ENCODE assay signal across 9 cellular contexts in genomic region chr12:89333564-89334252, GRCh38. TPM values are rescaled to one million over a fixed set of nuclear protein-coding genes. Genes with fewer than 3 reads are reported as not detected.
A peak's percentile ranks its signal among the peaks of the same experiment; 100 is the strongest.
DNase-seq lines count a peak whose midpoint lies in the region; ATAC-seq and TF ChIP-seq lines count a peak whose summit lies in the region.
"Had no signal": no experiment of that assay in that cellular context is flagged by ENCODE, and none has a peak within 500 bp of the region (broad histone marks: within the 10 kb centered on the region; RNA-seq: fewer than 3 reads in every experiment).

No MANE protein-coding gene starts in this region.

- no peak for TF ChIP-seq POLR2A in heart left ventricle (IDR thresholded peaks at IDR 0.05)

- POLR2A ChIA-PET in CD4-positive, alpha-beta T cell (lab: Charles Lee): no interaction called here

- H3K27me3 Mint-ChIP-seq in CD4-positive, alpha-beta T cell: no peaks in the 10 kb centered on the region

- H3K4me3 Mint-ChIP-seq in CD4-positive, alpha-beta T cell: no peak overlapping the region

- H3K4me1 ChIP-seq in heart left ventricle: peaks cover 0 to 27% (median 8%) of the 10 kb centered on the region in 12 donors

- H3K36me3 Mint-ChIP-seq in CD4-positive, alpha-beta T cell (ENCODE audit: low read depth): no peaks in the 10 kb centered on the region

- DNase-seq in CD4-positive, alpha-beta T cell: no peak
- DNase-seq in NOMO-1 treated with DMSO at 0.1 percent for 48 hours (lab: John Stamatoyannopoulos, UW; ENCODE audit: unreplicated experiment): peak; percentile 96
- DNase-seq in heart left ventricle: peak in 3 of 5 donors; percentile 35 to 45 (median 39)
- DNase-seq in cortex of kidney (lab: John Stamatoyannopoulos, UW): no peak
- DNase-seq in retina: no peak
- no peak for DNase-seq in ecto neural progenitor cell (ENCODE audit: low spot score)
- DNase-seq in NCI-H748 (lab: John Stamatoyannopoulos, UW; ENCODE audit: unreplicated experiment): no peak
- DNase-seq: PC-9 had no signal

- H3K9me3 ChIP-seq in CD4-positive, alpha-beta T cell (ENCODE audit: control insufficient read depth, low read length): peaks cover 9% of the 10 kb centered on the region
- H3K9me3 ChIP-seq in heart left ventricle: peaks cover 0 to 15% (median 9%) of the 10 kb centered on the region in 12 donors

- 56 to 72% (median 64%) methylated on average over 4 of the region's 4 CpGs for WGBS in heart left ventricle, 4 donors

- no peak overlapping the region for H3K4me3 ChIP-seq in heart left ventricle
- H3K4me3 ChIP-seq: PC-9 had no signal

- no peak overlapping the region for H3K27ac Mint-ChIP-seq in CD4-positive, alpha-beta T cell

- intact Hi-C loops in CD4-positive, alpha-beta T cell (cut with DNase I, micrococcal nuclease): no loop called here
- intact Hi-C loops in heart left ventricle (cut with DNase I): no loop called here

- peak; percentile 34 for ATAC-seq in CD4-positive, alpha-beta T cell (ENCODE audit: poor library complexity)
- peak; percentile 75 for ATAC-seq in GM21423 (IDR thresholded peaks at IDR 0.05; ENCODE audit: unreplicated experiment)
- peak in 3 of 4 donors; percentile 78 to 85 (median 80) for ATAC-seq in heart left ventricle

- TF ChIP-seq CTCF in CD4-positive, alpha-beta T cell (IDR thresholded peaks at IDR 0.05): no peak
- TF ChIP-seq CTCF in heart left ventricle (IDR thresholded peaks at IDR 0.05): no peak

- no peaks in the 10 kb centered on the region for H3K36me3 ChIP-seq in heart left ventricle

- CTCF ChIA-PET in CD4-positive, alpha-beta T cell (lab: Charles Lee): no interaction called here

- no peaks in the 10 kb centered on the region for H3K27me3 ChIP-seq in CD4-positive, alpha-beta T cell (ENCODE audit: control insufficient read depth, insufficient read depth, low read length)
- H3K27me3 ChIP-seq in heart left ventricle: no peaks in the 10 kb centered on the region

- no peak overlapping the region for H3K27ac ChIP-seq in CD4-positive, alpha-beta T cell (ENCODE audit: low read depth, low read length)
- H3K27ac ChIP-seq in heart left ventricle: peak overlapping the region in 7 of 12 donors; percentile 4 to 59 (median 36)
- H3K27ac ChIP-seq: PC-9 had no signal

- H3K4me1 Mint-ChIP-seq in CD4-positive, alpha-beta T cell (ENCODE audit: low read depth): peaks cover 12% of the 10 kb centered on the region

- H3K9me3 Mint-ChIP-seq in CD4-positive, alpha-beta T cell: peaks cover 15% of the 10 kb centered on the region

RNA-seq across cellular contexts. Expression of gene DUSP6, which starts 18.6 kb away (rescaled TPM):
- 10 to 100 TPM; 11.8 to 14.7 TPM for total RNA-seq in CD4-positive, alpha-beta T cell
- total RNA-seq in heart left ventricle: 10 to 100 TPM; 11.4 to 66.7 (median 24.5) TPM
- polyA plus RNA-seq in heart left ventricle: 10 to 100 TPM in 1 of 2 donors, 1 to 10 TPM in 1; 4.8 to 20.3 TPM

Comparison
In these comparisons a context has a peak if more than half of its experiments do, and no peak if none do; other contexts are left out.
1. DNase-seq: peak in NOMO-1 treated with DMSO at 0.1 percent for 48 hours (single experiment) and heart left ventricle (3 of 5); none in CD4-positive, alpha-beta T cell (0 of 10), cortex of kidney (single experiment), retina (single experiment), ecto neural progenitor cell (single experiment) and NCI-H748 (single experiment).
2. Peak in every context shown above with its lines, with median percentiles within 50 percentile points of each other: ATAC-seq.